Comparison of ENCODE assay signal across 8 cellular contexts in the genomic region with DNA sequence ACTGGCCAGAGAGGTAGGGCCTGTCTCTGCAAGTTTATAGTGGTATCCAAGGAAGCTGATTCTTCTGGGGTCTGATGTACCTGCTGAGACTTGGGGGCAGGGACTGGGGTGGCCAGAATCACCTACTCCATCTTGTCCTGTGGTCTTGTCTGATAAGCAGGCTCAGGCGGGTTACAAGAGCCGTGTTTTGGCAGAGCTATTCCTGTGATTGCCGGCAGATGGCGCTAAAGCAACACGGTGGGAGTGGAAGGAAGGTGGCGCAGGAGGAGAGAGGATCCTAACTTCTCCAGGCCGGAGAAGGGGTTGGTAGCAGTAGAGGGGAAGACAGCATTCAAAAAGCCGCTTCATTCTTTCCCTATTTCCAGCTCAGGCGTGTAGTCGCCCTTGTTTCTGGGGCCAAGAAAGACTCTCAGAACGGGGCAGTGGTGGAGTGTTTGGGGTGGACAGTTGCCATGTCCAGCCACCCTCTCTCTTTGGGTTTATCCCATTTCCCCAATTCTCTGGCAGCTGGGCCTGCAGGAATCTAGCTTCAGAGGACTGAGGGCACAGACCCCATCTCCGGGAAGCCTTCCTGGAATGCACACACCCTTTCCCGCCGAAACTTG. TPM values are rescaled to one million over a fixed set of nuclear protein-coding genes. Genes with fewer than 3 reads are reported as not detected.
DNase-seq lines count a peak whose midpoint lies in the region; ATAC-seq and TF ChIP-seq lines count a peak whose summit lies in the region.

No MANE protein-coding gene starts in this region.

- H3K4me2 ChIP-seq in DND-41 (ENCODE audit: insufficient read depth, low read length): no peak overlapping the region

- H3K36me3 Mint-ChIP-seq in endothelial cell (ENCODE audit: low read depth, unreplicated experiment): peaks cover 4% of the 10 kb centered on the region

- TF ChIP-seq CTCF in DND-41 (IDR thresholded peaks at IDR 0.05; ENCODE audit: borderline replicate concordance, extremely low read depth, low read length, poor library complexity, severe bottlenecking): peak; percentile 100
- TF ChIP-seq CTCF in endothelial cell (IDR thresholded peaks at IDR 0.05; ENCODE audit: unreplicated experiment): peak; percentile 94

- peaks cover 38% of the 10 kb centered on the region for H3K4me1 Mint-ChIP-seq in endothelial cell (ENCODE audit: unreplicated experiment)

- H3K79me2 ChIP-seq in DND-41 (ENCODE audit: insufficient read depth, low read length): no peaks in the 10 kb centered on the region

- no peak overlapping the region for H3K9ac ChIP-seq in DND-41 (ENCODE audit: low read depth, low read length)

- no peak overlapping the region for H3K27ac ChIP-seq in DND-41 (ENCODE audit: low read length)

- H3K27ac Mint-ChIP-seq in endothelial cell (ENCODE audit: unreplicated experiment): peak overlapping the region; percentile 27

- H3K9me3 Mint-ChIP-seq in endothelial cell (ENCODE audit: unreplicated experiment): no peaks in the 10 kb centered on the region

- no peaks in the 10 kb centered on the region for H3K36me3 ChIP-seq in DND-41 (ENCODE audit: insufficient read depth, low read length)

- no peak overlapping the region for H2AFZ ChIP-seq in DND-41 (ENCODE audit: low read depth, low read length)

- H3K9me3 ChIP-seq in DND-41 (ENCODE audit: insufficient read depth, low read length, severe bottlenecking): no peaks in the 10 kb centered on the region

- no peaks in the 10 kb centered on the region for H3K27me3 Mint-ChIP-seq in endothelial cell (ENCODE audit: unreplicated experiment)

- peaks cover 1% of the 10 kb centered on the region; the same call in 1 of the 2 replicates for H3K4me1 ChIP-seq in DND-41 (ENCODE audit: insufficient read depth, low read length)

- peak; percentile 95 for ATAC-seq in DND-41 (ENCODE audit: insufficient read depth, low read depth)
- no peak for ATAC-seq in GM19467 (IDR thresholded peaks at IDR 0.05; ENCODE audit: unreplicated experiment)

- no peak overlapping the region for H3K4me3 ChIP-seq in DND-41 (ENCODE audit: low read depth in 1 of 2, low read length in 2 of 2)

- peak; percentile 79 for DNase-seq in DND-41
- peak; percentile 73 for DNase-seq in HK-2 (ENCODE audit: unreplicated experiment)
- peak; percentile 41 for DNase-seq in NOMO-1 treated with dmso at 0.1 percent for 144 hours (lab: John Stamatoyannopoulos, UW; ENCODE audit: unreplicated experiment)
- peak; percentile 38 to 90 (median 65) for DNase-seq in activated CD8-positive, alpha-beta memory T cell treated with anti-CD3 and anti-CD28 coated beads for 48 hours (ENCODE audit: low read depth in 2 of 3, low spot score in 2 of 3)
- peak; percentile 91 for DNase-seq in endothelial cell (ENCODE audit: low spot score)
- peak; percentile 82 for DNase-seq in mucosa of gallbladder (ENCODE audit: low spot score)
- DNase-seq in stimulated activated CD8-positive, alpha-beta memory T cell treated with anti-CD3 and anti-CD28 coated beads, Interleukin-4, amount 100 ng/mL, for 4 hours (ENCODE audit: low read depth in 2 of 2, low spot score in 1 of 2): peak; percentile 49 to 61

- peaks cover 4% of the 10 kb centered on the region; the same call in 1 of the 2 replicates for H4K20me1 ChIP-seq in DND-41 (ENCODE audit: insufficient read depth, low read length)

- no peak overlapping the region for H3K4me3 Mint-ChIP-seq in endothelial cell (ENCODE audit: unreplicated experiment)

- H3K27me3 ChIP-seq in DND-41 (ENCODE audit: insufficient read depth, low read length, poor library complexity): peaks cover 35% of the 10 kb centered on the region

RNA-seq across cellular contexts. Expression of a gene that starts 15.1 kb away (rescaled TPM):
- total RNA-seq in endothelial cell (ENCODE audit: unreplicated experiment) (not detected), mucosa of gallbladder (0.09 TPM)

RNA-seq across cellular contexts. Expression of a gene that starts 25.3 kb away (rescaled TPM):
- total RNA-seq in endothelial cell (ENCODE audit: unreplicated experiment): 147 TPM
- 104 TPM for total RNA-seq in mucosa of gallbladder

Comparison
In these comparisons a context has a peak if more than half of its experiments do, and no peak if none do; other contexts are left out.
1. DNase-seq: peak in every context shown above with its lines; median percentile 91 in endothelial cell; 82 in mucosa of gallbladder; 79 in DND-41; 73 in HK-2; 65 in activated CD8-positive, alpha-beta memory T cell treated with anti-CD3 and anti-CD28 coated beads for 48 hours; 55 in stimulated activated CD8-positive, alpha-beta memory T cell treated with anti-CD3 and anti-CD28 coated beads, Interleukin-4, amount 100 ng/mL, for 4 hours; 41 in NOMO-1 treated with dmso at 0.1 percent for 144 hours.